In the genomic region with DNA sequence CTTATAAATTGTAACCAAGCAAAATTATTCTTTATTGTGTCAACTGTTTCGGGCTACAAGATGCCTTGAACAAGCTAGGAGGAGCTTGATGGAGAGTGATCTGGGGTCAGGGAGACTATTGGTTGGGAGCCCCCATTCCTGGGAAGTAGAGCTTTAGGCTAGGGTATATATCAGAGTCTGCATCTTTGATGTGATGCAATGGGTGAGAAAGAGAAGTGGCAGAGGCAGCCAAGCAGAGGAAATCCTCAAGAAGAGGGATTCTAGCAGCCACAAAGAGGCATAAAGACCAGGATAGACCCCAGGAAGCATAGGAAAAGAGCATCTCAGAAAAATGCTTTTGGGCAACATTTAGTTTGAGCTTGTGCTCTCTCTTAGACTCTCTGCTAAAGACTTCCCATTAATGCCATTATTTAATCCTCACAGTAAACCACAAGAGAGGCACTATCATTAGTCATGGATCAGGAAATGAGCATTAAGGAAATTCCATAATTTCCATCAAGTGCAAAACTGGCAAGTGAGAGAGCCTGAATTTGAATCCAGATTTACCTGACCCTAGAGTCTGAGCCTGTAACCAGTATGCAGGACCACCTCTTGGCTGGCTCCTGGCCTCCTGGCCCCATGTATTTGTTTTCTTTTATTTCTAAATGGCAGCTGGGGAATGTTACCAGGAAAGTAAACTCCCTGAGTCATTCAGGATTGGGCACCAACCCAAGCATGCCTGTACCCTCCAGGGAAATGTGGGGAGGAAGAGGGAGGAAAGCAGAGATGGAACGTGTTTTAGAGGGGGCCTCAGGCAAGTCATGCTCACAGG, we compare ENCODE assay signal across 9 cellular contexts.
A peak's percentile ranks its signal among the peaks of the same experiment; 100 is the strongest.
DNase-seq lines count a peak whose midpoint lies in the region; FAIRE-seq and TF ChIP-seq lines count a peak whose summit lies in the region.
"Had no signal": no experiment of that assay in that cellular context is flagged by ENCODE, and none has a peak within 500 bp of the region (broad histone marks: within the 10 kb centered on the region; RNA-seq: fewer than 3 reads in every experiment).

No MANE protein-coding gene starts in this region.

- TF ChIP-seq CTCF in C4-2B (conservative IDR thresholded peaks at IDR 0.05), result no peak
- TF ChIP-seq CTCF in nephron progenitor cell (IDR thresholded peaks at IDR 0.05), result no peak

- H3K9me3 Mint-ChIP-seq in nephron progenitor cell (peaks cover 6% of the 10 kb centered on the region), immature natural killer cell (peaks cover 0 to 2% (median 0%) of the 10 kb centered on the region in 6 donors)

- peaks cover 2% of the 10 kb centered on the region for H3K27me3 Mint-ChIP-seq in nephron progenitor cell (ENCODE audit: low read depth, poor library complexity)
- peaks cover 0 to 14% (median 6%) of the 10 kb centered on the region in 3 donors for H3K27me3 Mint-ChIP-seq in immature natural killer cell (ENCODE audit: low read depth in 3 of 3)

- H3K4me1 Mint-ChIP-seq in nephron progenitor cell, result peaks cover 23% of the 10 kb centered on the region
- H3K4me1 Mint-ChIP-seq in immature natural killer cell, result no peaks in the 10 kb centered on the region

- H3K36me3 Mint-ChIP-seq in nephron progenitor cell (ENCODE audit: low read depth), result no peaks in the 10 kb centered on the region
- H3K36me3 Mint-ChIP-seq in immature natural killer cell, result peaks cover 0 to 6% (median 0%) of the 10 kb centered on the region in 3 donors

- no peak overlapping the region for H3K4me3 Mint-ChIP-seq in nephron progenitor cell
- H3K4me3 Mint-ChIP-seq in immature natural killer cell, result no peak overlapping the region

- peak overlapping the region; percentile 2; the same call in 1 of the 2 replicates for H3K27ac ChIP-seq in C4-2B

- peak; percentile 67 for DNase-seq in NCI-H446 treated with DMSO at 0.1 percent for 48 hours (lab: John Stamatoyannopoulos, UW)
- peak; percentile 49 for DNase-seq in epidermal melanocyte (ENCODE audit: insufficient read length, low spot score)
- no peak for DNase-seq in nephron progenitor cell
- no peak for DNase-seq in GM12891 (ENCODE audit: insufficient read length, low spot score)
- no peak for DNase-seq in stimulated activated naive CD4-positive, alpha-beta T cell treated with Interleukin-2 at 50 U/mL for 16 hours (lab: John Stamatoyannopoulos, UW)
- DNase-seq in immature natural killer cell, result no peak
- no peak for DNase-seq in activated CD4-positive, alpha-beta T cell treated with anti-CD3 and anti-CD28 coated beads for 48 hours
- DNase-seq: posterior cingulate gyrus had no signal

- no peak for TF ChIP-seq POLR2A in GM12891 (IDR thresholded peaks at IDR 0.05; ENCODE audit: low read depth, low read length)

- FAIRE-seq in GM12891 (lab: Jason Lieb, UNC), result no peak

- peak overlapping the region; percentile 75 for H3K27ac Mint-ChIP-seq in nephron progenitor cell
- H3K27ac Mint-ChIP-seq in immature natural killer cell, result no peak overlapping the region

TF ChIP-seq in GM12891, 5 proteins besides CTCF, POLR2A, EP300 and RAD21:
- TF ChIP-seq SPI1 (IDR thresholded peaks at IDR 0.05; ENCODE audit: low read depth, low read length), result no peak
- no peak for TF ChIP-seq POU2F2 (IDR thresholded peaks at IDR 0.05; ENCODE audit: low read depth, low read length)
- no peak for TF ChIP-seq POLR2AphosphoS5 (IDR thresholded peaks at IDR 0.05; ENCODE audit: low read depth, low read length)
- no peak for TF ChIP-seq PAX5 (IDR thresholded peaks at IDR 0.05; ENCODE audit: insufficient read depth, low read length, severe bottlenecking)
- no peak for TF ChIP-seq TAF1 (IDR thresholded peaks at IDR 0.05; ENCODE audit: low read depth, low read length)
TF ChIP-seq in GM12891: peak in this region for 0.

Comparison
In these comparisons a context has a peak if more than half of its experiments do, and no peak if none do; other contexts are left out.
1. DNase-seq: peak in NCI-H446 treated with DMSO at 0.1 percent for 48 hours (single experiment) and epidermal melanocyte (single experiment); none in nephron progenitor cell (single experiment), GM12891 (single experiment), stimulated activated naive CD4-positive, alpha-beta T cell treated with Interleukin-2 at 50 U/mL for 16 hours (single experiment), immature natural killer cell (0 of 3) and activated CD4-positive, alpha-beta T cell treated with anti-CD3 and anti-CD28 coated beads for 48 hours (single experiment).